ENCODE assay signal across 9 cellular contexts in genomic region chr7:38330861-38331709, GRCh38.
A peak's percentile ranks its signal among the peaks of the same experiment; 100 is the strongest.
DNase-seq lines count a peak whose midpoint lies in the region; ATAC-seq and TF ChIP-seq lines count a peak whose summit lies in the region.
"Had no signal": no experiment of that assay in that cellular context is flagged by ENCODE, and none has a peak within 500 bp of the region (broad histone marks: within the 10 kb centered on the region; RNA-seq: fewer than 3 reads in every experiment).

No MANE protein-coding gene starts in this region.

- no peak for ATAC-seq in HG02642 (IDR thresholded peaks at IDR 0.05; ENCODE audit: poor library complexity, unreplicated experiment)

- H3K9me3 ChIP-seq in mammary epithelial cell (replicated peaks; ENCODE audit: insufficient read depth, low read length), result no peaks in the 10 kb centered on the region

- no peaks in the 10 kb centered on the region for H3K9me3 Mint-ChIP-seq in activated T-helper 2 cell treated with anti-CD3 and anti-CD28 coated beads, Interferon-gamma antibody, Interleukin-2, Interleukin-4, amounts not matched to agents 10 μg/mL and 5 μg/mL and 100 μg/mL, durations not matched to agents 14 hours and 24 hours and 36 hours
- no peaks in the 10 kb centered on the region for H3K9me3 Mint-ChIP-seq in mesothelial cell of epicardium

- 79% methylated on average over 8 of the region's 9 CpGs for WGBS in mammary epithelial cell (ENCODE audit: low coverage, missing lambda C conversion rate)

- H3K4me2 ChIP-seq in mammary epithelial cell (ENCODE audit: insufficient read depth, low read depth, low read length), result no peak overlapping the region

- DNase-seq in ELF-1 (ENCODE audit: low read depth, low spot score), result peak; percentile 85
- DNase-seq in Kasumi-1 (lab: John Stamatoyannopoulos, UW), result peak; percentile 54 to 62
- DNase-seq in activated T-helper 2 cell treated with anti-CD3 and anti-CD28 coated beads, Interferon-gamma antibody, Interleukin-2, Interleukin-4, amounts not matched to agents 10 μg/mL and 5 μg/mL and 100 μg/mL, durations not matched to agents 14 hours and 24 hours and 36 hours (ENCODE audit: low spot score), result no peak
- DNase-seq in mesothelial cell of epicardium (ENCODE audit: low spot score in 2 of 2, unreplicated experiment in 2 of 2), result no peak
- DNase-seq in kidney tubule cell (ENCODE audit: low spot score), result no peak
- DNase-seq in SHP77 (lab: John Stamatoyannopoulos, UW), result no peak
- no peak for DNase-seq in mammary epithelial cell
- DNase-seq: dermis blood vessel endothelial cell had no signal

- H3K79me2 ChIP-seq in mammary epithelial cell (ENCODE audit: insufficient read depth, low read length), result no peaks in the 10 kb centered on the region

- no peaks in the 10 kb centered on the region for H3K36me3 ChIP-seq in mammary epithelial cell (ENCODE audit: insufficient read depth, low read length)

- H3K4me1 Mint-ChIP-seq in activated T-helper 2 cell treated with anti-CD3 and anti-CD28 coated beads, Interferon-gamma antibody, Interleukin-2, Interleukin-4, amounts not matched to agents 10 μg/mL and 5 μg/mL and 100 μg/mL, durations not matched to agents 14 hours and 24 hours and 36 hours (ENCODE audit: low read depth), result peaks cover 39% of the 10 kb centered on the region
- peaks cover 49% of the 10 kb centered on the region for H3K4me1 Mint-ChIP-seq in mesothelial cell of epicardium

- no peak overlapping the region for H3K9ac ChIP-seq in mammary epithelial cell (ENCODE audit: insufficient read depth, low read length)

- no peaks in the 10 kb centered on the region for H3K27me3 Mint-ChIP-seq in activated T-helper 2 cell treated with anti-CD3 and anti-CD28 coated beads, Interferon-gamma antibody, Interleukin-2, Interleukin-4, amounts not matched to agents 10 μg/mL and 5 μg/mL and 100 μg/mL, durations not matched to agents 14 hours and 24 hours and 36 hours (ENCODE audit: low read depth)
- H3K27me3 Mint-ChIP-seq in mesothelial cell of epicardium (ENCODE audit: low read depth), result no peaks in the 10 kb centered on the region

- in situ Hi-C loops in mammary epithelial cell (cut with MboI; ENCODE audit: low sequenced_read_pairs in 2 of 2), result loop anchor here in 1 of 2 donors (25.0 kb wide), 1 partner anchor 419 kb away; the partner anchor contains the start of genes EPDR1 and SFRP4

- dilution Hi-C loops in mammary epithelial cell (cut with HindIII; ENCODE audit: low sequenced_read_pairs), result no loop called here

- H3K36me3 Mint-ChIP-seq in activated T-helper 2 cell treated with anti-CD3 and anti-CD28 coated beads, Interferon-gamma antibody, Interleukin-2, Interleukin-4, amounts not matched to agents 10 μg/mL and 5 μg/mL and 100 μg/mL, durations not matched to agents 14 hours and 24 hours and 36 hours (ENCODE audit: low read depth), result no peaks in the 10 kb centered on the region
- H3K36me3 Mint-ChIP-seq in mesothelial cell of epicardium, result no peaks in the 10 kb centered on the region

- H4K20me1 ChIP-seq in mammary epithelial cell (ENCODE audit: insufficient read depth, low read length), result no peaks in the 10 kb centered on the region

- no peak overlapping the region for H3K4me3 ChIP-seq in mammary epithelial cell (replicated peaks in 1 of 3; ENCODE audit: insufficient read depth in 1 of 3, low read depth in 2 of 3, low read length in 3 of 3)

- TF ChIP-seq CTCF in mesothelial cell of epicardium (IDR thresholded peaks at IDR 0.05; ENCODE audit: unreplicated experiment) (no peak), mammary epithelial cell (conservative IDR thresholded peaks at IDR 0.05 in 1 of 2, IDR thresholded peaks at IDR 0.05 in 1 of 2; ENCODE audit: extremely low read depth in 1 of 2, insufficient read depth in 1 of 2, low read depth in 1 of 2, low read length in 2 of 2) (no peak)

- no peak overlapping the region for H3K27ac ChIP-seq in mammary epithelial cell (ENCODE audit: insufficient read depth, low read depth, low read length)

- H3K4me3 Mint-ChIP-seq in activated T-helper 2 cell treated with anti-CD3 and anti-CD28 coated beads, Interferon-gamma antibody, Interleukin-2, Interleukin-4, amounts not matched to agents 10 μg/mL and 5 μg/mL and 100 μg/mL, durations not matched to agents 14 hours and 24 hours and 36 hours (ENCODE audit: low read depth), result peak overlapping the region; percentile 39
- H3K4me3 Mint-ChIP-seq in mesothelial cell of epicardium, result no peak overlapping the region

- H3K4me1 ChIP-seq in mammary epithelial cell (ENCODE audit: insufficient read depth, low read length), result no peaks in the 10 kb centered on the region

- CTCF ChIA-PET in mammary epithelial cell (lab: Charles Lee; ENCODE audit: low non-redundant PET), result interaction anchor here (0.6 kb wide), 1 partner anchor 45 kb away, joined by 3 read pairs; no protein-coding TSS in a partner anchor

- H2AFZ ChIP-seq in mammary epithelial cell (ENCODE audit: low read depth, low read length), result no peak overlapping the region

- intact Hi-C loops in activated T-helper 2 cell treated with anti-CD3 and anti-CD28 coated beads, Interferon-gamma antibody, Interleukin-2, Interleukin-4, amounts not matched to agents 10 μg/mL and 5 μg/mL and 100 μg/mL, durations not matched to agents 14 hours and 24 hours and 36 hours (cut with micrococcal nuclease), result no loop called here
- intact Hi-C loops in mammary epithelial cell (cut with micrococcal nuclease), result no loop called here

- no TSS peak for BruUV-seq in mammary epithelial cell (replicated peaks; lab: Mats Ljungman, UMichigan)

- no peak overlapping the region for H3K27ac Mint-ChIP-seq in activated T-helper 2 cell treated with anti-CD3 and anti-CD28 coated beads, Interferon-gamma antibody, Interleukin-2, Interleukin-4, amounts not matched to agents 10 μg/mL and 5 μg/mL and 100 μg/mL, durations not matched to agents 14 hours and 24 hours and 36 hours
- H3K27ac Mint-ChIP-seq in mesothelial cell of epicardium, result peak overlapping the region; percentile 56

- H3K27me3 ChIP-seq in mammary epithelial cell (ENCODE audit: insufficient read depth, low read length), result no peaks in the 10 kb centered on the region

Comparison
In these comparisons a context has a peak if more than half of its experiments do, and no peak if none do; other contexts are left out.
1. DNase-seq: peak in ELF-1 (single experiment) and Kasumi-1 (2 of 2); none in activated T-helper 2 cell treated with anti-CD3 and anti-CD28 coated beads, Interferon-gamma antibody, Interleukin-2, Interleukin-4, amounts not matched to agents 10 μg/mL and 5 μg/mL and 100 μg/mL, durations not matched to agents 14 hours and 24 hours and 36 hours (single experiment), mesothelial cell of epicardium (0 of 2), kidney tubule cell (single experiment), SHP77 (0 of 2) and mammary epithelial cell (single experiment).